ENCODE assay signal across 16 cellular contexts in the genomic region with DNA sequence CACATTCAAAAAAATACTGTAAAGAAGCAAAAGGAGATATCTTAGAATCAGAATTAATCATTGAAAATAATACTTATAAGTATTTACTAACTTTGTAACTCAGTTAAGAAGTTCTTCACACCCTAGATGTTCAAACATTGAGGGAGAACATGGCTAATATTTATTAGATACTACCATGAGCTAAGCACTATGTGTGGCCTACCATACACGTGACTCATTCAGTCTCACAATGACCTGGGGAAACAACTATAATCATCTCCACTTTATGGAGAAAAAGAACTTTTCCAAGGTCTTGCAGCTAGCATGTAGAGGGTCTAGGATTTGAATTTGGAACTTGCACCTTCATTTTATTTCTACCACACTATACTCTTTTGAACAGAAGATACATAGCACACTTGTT.
"Had no signal": no experiment of that assay in that cellular context is flagged by ENCODE, and none has a peak within 500 bp of the region (broad histone marks: within the 10 kb centered on the region; RNA-seq: fewer than 3 reads in every experiment).

No MANE protein-coding gene starts in this region.

- H3K27ac ChIP-seq: heart left ventricle, psoas muscle, spleen, tibial artery, upper lobe of left lung, vagina had no signal

- H3K36me3 ChIP-seq: heart left ventricle, spleen, tibial artery, upper lobe of left lung, vagina had no signal

- ATAC-seq: effector memory CD8-positive, alpha-beta T cell; heart left ventricle; naive thymus-derived CD4-positive, alpha-beta T cell; psoas muscle; sciatic nerve; stimulated activated memory B cell treated with anti-CD40 and anti-IgM and Interleukin-4, amounts not matched to agents 10 μg/mL and 1 μg/mL and 100 μg/mL, for 72 hours had no signal

- H3K27me3 ChIP-seq: heart left ventricle, spleen, tibial artery, upper lobe of left lung, vagina had no signal

- H3K4me1 ChIP-seq: heart left ventricle, psoas muscle, spleen, tibial artery, vagina had no signal

- H3K9me3 ChIP-seq: heart left ventricle, psoas muscle, spleen, tibial artery, upper lobe of left lung, vagina had no signal

- H3K4me3 ChIP-seq: heart left ventricle, psoas muscle, spleen, tibial artery, upper lobe of left lung, vagina had no signal

- DNase-seq: effector memory CD8-positive, alpha-beta T cell; heart left ventricle; hippocampal formation; islet precursor cell; nephron progenitor cell; psoas muscle; spleen; stimulated activated CD4-positive, alpha-beta T cell treated with anti-CD3 and anti-CD28 coated beads, Interleukin-15, amount 100 ng/mL, for 24 hours; stimulated activated CD4-positive, alpha-beta T cell treated with anti-CD3 and anti-CD28 coated beads, Interleukin-1b, Interleukin-23, amount 100 ng/mL, for 48 hours; stimulated activated CD4-positive, alpha-beta T cell treated with anti-CD3 and anti-CD28 coated beads, Interleukin-4, amount 100 ng/mL, for 24 hours; tibial artery; upper lobe of left lung had no signal
